Comparison of ENCODE assay signal across 9 cellular contexts in genomic region chr16:85781685-85782370, GRCh38. TPM values are rescaled to one million over a fixed set of nuclear protein-coding genes. Genes with fewer than 3 reads are reported as not detected.
DNase-seq lines count a peak whose midpoint lies in the region; ATAC-seq and TF ChIP-seq lines count a peak whose summit lies in the region.
"Had no signal": no experiment of that assay in that cellular context is flagged by ENCODE, and none has a peak within 500 bp of the region (broad histone marks: within the 10 kb centered on the region; RNA-seq: fewer than 3 reads in every experiment).

No MANE protein-coding gene starts in this region.

- no peak overlapping the region for H2AFZ ChIP-seq in PC-3 (ENCODE audit: low read length)

- CTCF ChIA-PET in PC-3 (lab: Charles Lee): no interaction called here

- H3K4me2 ChIP-seq in PC-3 (ENCODE audit: low read length): no peak overlapping the region

- POLR2A ChIA-PET in PC-3 (lab: Charles Lee; ENCODE audit: unreplicated experiment): interaction anchor here (0.6 kb wide), 1 partner anchor 564 kb away, joined by 3 read pairs; no protein-coding TSS in a partner anchor

- peak; percentile 93 for DNase-seq in DMS 273 (lab: John Stamatoyannopoulos, UW; ENCODE audit: unreplicated experiment)
- DNase-seq in PC-3: peak; percentile 14
- peak in 1 of 2 donors; percentile 29 for DNase-seq in cardiac muscle cell (ENCODE audit: low read depth in 1 of 2, low spot score in 1 of 2)
- no peak for DNase-seq in progenitor cell of endocrine pancreas (ENCODE audit: low spot score, unreplicated experiment)
- DNase-seq in stimulated activated naive CD4-positive, alpha-beta T cell (lab: John Stamatoyannopoulos, UW): no peak
- no peak for DNase-seq in kidney tubule cell (ENCODE audit: low spot score)
- DNase-seq in HCEC 1CT: no peak
- DNase-seq in ACHN: no peak
- DNase-seq: DND-41 had no signal

- H3K9me2 ChIP-seq in PC-3 (replicated peaks; ENCODE audit: low read length): no peaks in the 10 kb centered on the region

- H3K36me3 Mint-ChIP-seq in progenitor cell of endocrine pancreas (ENCODE audit: insufficient read depth): peaks cover 23% of the 10 kb centered on the region

- H3K9me3 ChIP-seq in PC-3 (ENCODE audit: low read length) (no peaks in the 10 kb centered on the region), cardiac muscle cell (ENCODE audit: low read depth) (no peaks in the 10 kb centered on the region)

- ATAC-seq in PC-3: no peak

- peaks cover 9% of the 10 kb centered on the region for H3F3A ChIP-seq in PC-3 (ENCODE audit: low read length, unreplicated experiment)

- H3K27me3 ChIP-seq in PC-3 (ENCODE audit: low read length) (no peaks in the 10 kb centered on the region), cardiac muscle cell (no peaks in the 10 kb centered on the region)

- H3K4me1 Mint-ChIP-seq in progenitor cell of endocrine pancreas (ENCODE audit: low read depth): peaks cover 9% of the 10 kb centered on the region

- in situ Hi-C loops in ACHN (cut with HindIII; ENCODE audit: low pct_ligation_motif_present, low pct_unique_long_range_greater_than_20kb, low sequenced_read_pairs): no loop called here

- intact Hi-C loops in PC-3 (cut with micrococcal nuclease): no loop called here

- H3K27ac Mint-ChIP-seq in progenitor cell of endocrine pancreas: peak overlapping the region; percentile 53

- H3K79me2 ChIP-seq in PC-3 (ENCODE audit: low read length): peaks cover 6% of the 10 kb centered on the region; the same call in 1 of the 2 replicates

- H3K9ac ChIP-seq in PC-3 (ENCODE audit: low read length): no peak overlapping the region

- H3K4me1 ChIP-seq in PC-3 (ENCODE audit: insufficient read depth, low read length) (peaks cover 22% of the 10 kb centered on the region), cardiac muscle cell (ENCODE audit: low read depth) (no peaks in the 10 kb centered on the region)

- H3K4me3 Mint-ChIP-seq in progenitor cell of endocrine pancreas (ENCODE audit: low read depth): no peak overlapping the region

- no peaks in the 10 kb centered on the region for H3K9me3 Mint-ChIP-seq in progenitor cell of endocrine pancreas (ENCODE audit: low read depth)

- TF ChIP-seq CTCF in PC-3 (conservative IDR thresholded peaks at IDR 0.05; ENCODE audit: low read depth, low read length) (no peak), cardiac muscle cell (IDR thresholded peaks at IDR 0.05; ENCODE audit: low read depth, low read length) (no peak), progenitor cell of endocrine pancreas (IDR thresholded peaks at IDR 0.05; ENCODE audit: unreplicated experiment) (no peak)

- H4K20me1 ChIP-seq in PC-3 (ENCODE audit: low read length): 0 out of 2 replicates have a peak, but pooled peaks cover 4% of the 10 kb centered on the region

- no peak overlapping the region for H3K4me3 ChIP-seq in PC-3 (ENCODE audit: low read length)
- no peak overlapping the region for H3K4me3 ChIP-seq in cardiac muscle cell

- no peaks in the 10 kb centered on the region for H3K27me3 Mint-ChIP-seq in progenitor cell of endocrine pancreas

- no TSS peak for BruUV-seq in PC-3 (replicated peaks; lab: Mats Ljungman, UMichigan)

- peaks cover 9% of the 10 kb centered on the region; the same call in 1 of the 2 replicates for H3K36me3 ChIP-seq in PC-3 (ENCODE audit: low read depth, low read length)
- peaks cover 21% of the 10 kb centered on the region for H3K36me3 ChIP-seq in cardiac muscle cell

- H3K27ac ChIP-seq in PC-3 (ENCODE audit: low read length) (no peak overlapping the region), cardiac muscle cell (peak overlapping the region; percentile 53)

RNA-seq across cellular contexts. Expression of gene EMC8, which starts 17.5 kb away (rescaled TPM):
- total RNA-seq in PC-3 (2014; rRNA removed) (42.6 and 46.1 TPM in 2 replicates), cardiac muscle cell (42.8 and 48.3 TPM in 2 replicates), progenitor cell of endocrine pancreas (45.2 and 48.7 TPM in 2 replicates)
- 45.2 and 54.8 TPM in 2 replicates for polyA plus RNA-seq in cardiac muscle cell

RNA-seq across cellular contexts. Expression of gene COX4I1, which starts 17.7 kb away (rescaled TPM):
- total RNA-seq in PC-3 (2014; rRNA removed) (539 and 598 TPM in 2 replicates), cardiac muscle cell (743 and 833 TPM in 2 replicates), progenitor cell of endocrine pancreas (466 and 513 TPM in 2 replicates)
- polyA plus RNA-seq in cardiac muscle cell: 856 and 1,231 TPM in 2 replicates

RNA-seq across cellular contexts. Expression of gene C16orf74, which starts 30.9 kb away (rescaled TPM):
- total RNA-seq in PC-3 (2014; rRNA removed) (64.6 and 71.0 TPM in 2 replicates), cardiac muscle cell (30.9 and 49.7 TPM in 2 replicates), progenitor cell of endocrine pancreas (0.42 and 0.65 TPM in 2 replicates)
- polyA plus RNA-seq in cardiac muscle cell: 37.9 and 46.8 TPM in 2 replicates

Comparison
In these comparisons a context has a peak if more than half of its experiments do, and no peak if none do; other contexts are left out.
1. DNase-seq: peak in DMS 273 (single experiment) and PC-3 (single experiment); none in progenitor cell of endocrine pancreas (single experiment), stimulated activated naive CD4-positive, alpha-beta T cell (0 of 6), kidney tubule cell (single experiment), HCEC 1CT (single experiment) and ACHN (single experiment).
2. RNA of gene C16orf74, which starts 30.9 kb away (total RNA-seq): 64.6 to 71.0 TPM in PC-3 and 30.9 to 49.7 TPM in cardiac muscle cell; 0.42 to 0.65 TPM in progenitor cell of endocrine pancreas; every median in the first group is over 10 times any median in the second.